Comparison of ENCODE assay signal across 21 cellular contexts in the genomic region with DNA sequence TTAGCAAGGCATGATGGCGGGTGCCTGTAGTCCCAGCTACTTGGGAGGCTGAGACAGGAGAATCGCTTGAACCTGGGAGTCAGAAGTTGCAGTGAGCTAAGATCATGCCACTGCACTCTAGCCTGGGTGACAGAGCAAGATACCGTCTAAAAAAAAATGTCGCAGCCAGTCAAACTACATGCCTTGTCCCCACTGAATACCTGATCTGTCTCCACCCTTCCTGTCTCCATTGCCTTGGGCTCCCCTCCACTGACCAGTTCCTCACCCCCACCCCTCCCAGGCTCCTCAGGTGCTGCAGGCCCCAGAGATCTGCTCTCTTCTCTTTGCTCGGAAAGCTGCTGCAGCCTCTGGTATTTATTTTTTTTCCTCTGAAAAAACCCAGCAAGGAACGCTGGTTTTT. TPM values are rescaled to one million over a fixed set of nuclear protein-coding genes. Genes with fewer than 3 reads are reported as not detected.
A peak's percentile ranks its signal among the peaks of the same experiment; 100 is the strongest.
DNase-seq lines count a peak whose midpoint lies in the region; ATAC-seq and TF ChIP-seq lines count a peak whose summit lies in the region.
"Had no signal": no experiment of that assay in that cellular context is flagged by ENCODE, and none has a peak within 500 bp of the region (broad histone marks: within the 10 kb centered on the region; RNA-seq: fewer than 3 reads in every experiment).

No MANE protein-coding gene starts in this region.

- no peaks in the 10 kb centered on the region for H3K9me3 ChIP-seq in DND-41 (ENCODE audit: insufficient read depth, low read length, severe bottlenecking)
- H3K9me3 ChIP-seq in trophoblast cell (ENCODE audit: insufficient read depth, low read depth, low read length) = no peaks in the 10 kb centered on the region
- H3K9me3 ChIP-seq in right lobe of liver = no peaks in the 10 kb centered on the region
- H3K9me3 ChIP-seq: SJCRH30, tibial artery had no signal

- H2AFZ ChIP-seq in DND-41 (ENCODE audit: low read depth, low read length) (no peak overlapping the region), trophoblast cell (ENCODE audit: insufficient read depth, low read length, poor library complexity) (no peak overlapping the region)

- peaks cover 81% of the 10 kb centered on the region for H3K4me1 Mint-ChIP-seq in activated CD4-positive, alpha-beta T cell treated with anti-CD3 and anti-CD28 coated beads, Interleukin-2, amount 10 ng/mL, durations not matched to agents 7 days and 5 days
- H3K4me1 Mint-ChIP-seq in activated naive CD8-positive, alpha-beta T cell treated with anti-CD3 and anti-CD28 coated beads, Interleukin-2, amount 10 ng/mL, durations not matched to agents 7 days and 5 days = peaks cover 73% of the 10 kb centered on the region

- H3K4me3 Mint-ChIP-seq in activated CD4-positive, alpha-beta T cell treated with anti-CD3 and anti-CD28 coated beads, Interleukin-2, amount 10 ng/mL, durations not matched to agents 7 days and 5 days = peak overlapping the region; percentile 84
- H3K4me3 Mint-ChIP-seq in activated naive CD8-positive, alpha-beta T cell treated with anti-CD3 and anti-CD28 coated beads, Interleukin-2, amount 10 ng/mL, durations not matched to agents 7 days and 5 days = peak overlapping the region; percentile 95

- peak overlapping the region; percentile 68 for H3K27ac Mint-ChIP-seq in activated CD4-positive, alpha-beta T cell treated with anti-CD3 and anti-CD28 coated beads, Interleukin-2, amount 10 ng/mL, durations not matched to agents 7 days and 5 days
- H3K27ac Mint-ChIP-seq in activated naive CD8-positive, alpha-beta T cell treated with anti-CD3 and anti-CD28 coated beads, Interleukin-2, amount 10 ng/mL, durations not matched to agents 7 days and 5 days = peak overlapping the region; percentile 92

- H3K9ac ChIP-seq in DND-41 (ENCODE audit: low read depth, low read length) (no peak overlapping the region; the same call in 1 of the 2 replicates), trophoblast cell (ENCODE audit: low read length) (no peak overlapping the region)

- H3K27ac ChIP-seq in DND-41 (ENCODE audit: low read length) (no peak overlapping the region), trophoblast cell (ENCODE audit: low read depth, low read length) (no peak overlapping the region), right lobe of liver (no peak overlapping the region)
- H3K27ac ChIP-seq: brain microvascular endothelial cell, C4-2B, epithelial cell of prostate, foreskin keratinocyte, SJCRH30, tibial artery had no signal

- no peak for TF ChIP-seq POLR2A in right lobe of liver (IDR thresholded peaks at IDR 0.05)

- no peak for TF ChIP-seq CTCF in DND-41 (IDR thresholded peaks at IDR 0.05; ENCODE audit: borderline replicate concordance, extremely low read depth, low read length, poor library complexity, severe bottlenecking)
- no peak for TF ChIP-seq CTCF in right lobe of liver (IDR thresholded peaks at IDR 0.05)

- H2BK5ac ChIP-seq in trophoblast cell (ENCODE audit: low read depth, low read length, poor library complexity) = no peak overlapping the region

- H4K12ac ChIP-seq in trophoblast cell (ENCODE audit: low read depth, low read length) = no peak overlapping the region

- H3K27me3 ChIP-seq in DND-41 (ENCODE audit: insufficient read depth, low read length, poor library complexity) (no peaks in the 10 kb centered on the region), trophoblast cell (ENCODE audit: insufficient read depth, low read length) (no peaks in the 10 kb centered on the region), right lobe of liver (no peaks in the 10 kb centered on the region)
- H3K27me3 ChIP-seq: brain microvascular endothelial cell, foreskin keratinocyte, tibial artery had no signal

- no peak overlapping the region for H2BK12ac ChIP-seq in trophoblast cell (ENCODE audit: low read length)

- peaks cover 74% of the 10 kb centered on the region for H3K4me1 ChIP-seq in DND-41 (ENCODE audit: insufficient read depth, low read length)
- peaks cover 33 to 39% of the 10 kb centered on the region in 2 experiments for H3K4me1 ChIP-seq in trophoblast cell (ENCODE audit: control insufficient read depth in 1 of 2, insufficient read depth in 2 of 2, low read length in 2 of 2)
- H3K4me1 ChIP-seq in right lobe of liver = peaks cover 0 to 20% (median 8%) of the 10 kb centered on the region in 4 donors
- H3K4me1 ChIP-seq: foreskin keratinocyte had no signal

- no peak overlapping the region for H4K91ac ChIP-seq in trophoblast cell (ENCODE audit: low read depth, low read length)

- no peak for ATAC-seq in DND-41 (ENCODE audit: insufficient read depth, low read depth)
- ATAC-seq in activated naive CD8-positive, alpha-beta T cell treated with anti-CD3 and anti-CD28 coated beads, Interleukin-2, amount 10 ng/mL, durations not matched to agents 7 days and 5 days (ENCODE audit: low read depth) = no peak
- no peak for ATAC-seq in right lobe of liver
- ATAC-seq in HG03196 (IDR thresholded peaks at IDR 0.05; ENCODE audit: unreplicated experiment) = no peak

- POLR2A ChIA-PET in activated CD4-positive, alpha-beta T cell treated with anti-CD3 and anti-CD28 coated beads, Interleukin-2, amount 10 ng/mL, durations not matched to agents 7 days and 5 days (lab: Charles Lee) = no interaction called here
- POLR2A ChIA-PET in activated naive CD8-positive, alpha-beta T cell treated with anti-CD3 and anti-CD28 coated beads, Interleukin-2, amount 10 ng/mL, durations not matched to agents 7 days and 5 days (lab: Charles Lee) = interaction anchor here (0.6 to 5.4 kb wide), 3 partner anchors 14 to 21 kb away, joined by 3 to 59 read pairs (median 4); no protein-coding TSS in a partner anchor

- H3K23ac ChIP-seq in trophoblast cell (ENCODE audit: low read length) = no peak overlapping the region

- intact Hi-C loops in right lobe of liver (cut with DNase I) = no loop called here

- no peak overlapping the region for H3K4ac ChIP-seq in trophoblast cell (ENCODE audit: low read depth, low read length)

- H4K8ac ChIP-seq in trophoblast cell (ENCODE audit: low read depth, low read length) = no peak overlapping the region

- H2BK120ac ChIP-seq in trophoblast cell (ENCODE audit: insufficient read depth, low read length, poor library complexity) = no peak overlapping the region

- H3K79me1 ChIP-seq in trophoblast cell (ENCODE audit: low read length) = peaks cover 28% of the 10 kb centered on the region

- no peak for DNase-seq in activated CD4-positive, alpha-beta T cell treated with anti-CD3 and anti-CD28 coated beads, Interleukin-2, amount 10 ng/mL, durations not matched to agents 7 days and 5 days
- DNase-seq in activated CD4-positive, alpha-beta T cell treated with anti-CD3 and anti-CD28 coated beads for 1 hour = no peak
- DNase-seq in DND-41 (no peak), trophoblast cell (peak; percentile 56 to 80), right lobe of liver (no peak), putamen (ENCODE audit: low spot score) (no peak)
- no peak for DNase-seq in activated naive CD8-positive, alpha-beta T cell treated with anti-CD3 and anti-CD28 coated beads, Interleukin-2, amount 10 ng/mL, durations not matched to agents 7 days and 5 days
- DNase-seq: activated CD4-positive, alpha-beta T cell treated with anti-CD3 and anti-CD28 coated beads, Interleukin-2, amount 50 U/mL, for 1 hour; brain microvascular endothelial cell; DMS53; foreskin keratinocyte; Kasumi-1; mesendoderm; SJCRH30; stimulated activated CD4-positive, alpha-beta T cell treated with anti-CD3 and anti-CD28 coated beads, Interleukin-12 subunit alpha, Interleukin-12 subunit beta, amount 100 ng/mL, for 4 hours had no signal

- H3K79me2 ChIP-seq in DND-41 (ENCODE audit: insufficient read depth, low read length) (peaks cover 98% of the 10 kb centered on the region), trophoblast cell (ENCODE audit: control insufficient read depth, insufficient read depth, low read length, poor library complexity) (no peaks in the 10 kb centered on the region)

- peaks cover 77% of the 10 kb centered on the region for H3K36me3 ChIP-seq in DND-41 (ENCODE audit: insufficient read depth, low read length)
- peaks cover 3 to 6% of the 10 kb centered on the region in 2 experiments for H3K36me3 ChIP-seq in trophoblast cell (ENCODE audit: control insufficient read depth in 1 of 2, insufficient read depth in 2 of 2, low read length in 2 of 2)
- H3K36me3 ChIP-seq in right lobe of liver = no peaks in the 10 kb centered on the region
- H3K36me3 ChIP-seq: brain microvascular endothelial cell, SJCRH30, tibial artery had no signal

- peaks cover 2% of the 10 kb centered on the region for H3K27me3 Mint-ChIP-seq in activated CD4-positive, alpha-beta T cell treated with anti-CD3 and anti-CD28 coated beads, Interleukin-2, amount 10 ng/mL, durations not matched to agents 7 days and 5 days
- no peaks in the 10 kb centered on the region for H3K27me3 Mint-ChIP-seq in activated naive CD8-positive, alpha-beta T cell treated with anti-CD3 and anti-CD28 coated beads, Interleukin-2, amount 10 ng/mL, durations not matched to agents 7 days and 5 days

- H2AK5ac ChIP-seq in trophoblast cell (ENCODE audit: low read length) = no peak overlapping the region

- WGBS in trophoblast cell (ENCODE audit: extremely low coverage, insufficient coverage, insufficient read length) = no CpG with 5 or more reads among the region's 6 CpGs
- WGBS in right lobe of liver (ENCODE audit: insufficient coverage, low coverage, low lambda C conversion rate, missing lambda C conversion rate) = 81% methylated on average over 4 of the region's 6 CpGs

- H3K4me3 ChIP-seq in DND-41 (ENCODE audit: low read depth in 1 of 2, low read length in 2 of 2) = no peak overlapping the region
- H3K4me3 ChIP-seq in trophoblast cell (ENCODE audit: low read depth, low read length) = no peak overlapping the region
- H3K4me3 ChIP-seq in right lobe of liver = no peak overlapping the region
- H3K4me3 ChIP-seq: SJCRH30, tibial artery had no signal

- H3K9me3 Mint-ChIP-seq in activated CD4-positive, alpha-beta T cell treated with anti-CD3 and anti-CD28 coated beads, Interleukin-2, amount 10 ng/mL, durations not matched to agents 7 days and 5 days = no peaks in the 10 kb centered on the region
- no peaks in the 10 kb centered on the region for H3K9me3 Mint-ChIP-seq in activated naive CD8-positive, alpha-beta T cell treated with anti-CD3 and anti-CD28 coated beads, Interleukin-2, amount 10 ng/mL, durations not matched to agents 7 days and 5 days

- no peak overlapping the region for H3K18ac ChIP-seq in trophoblast cell (ENCODE audit: low read length)

- no peak overlapping the region for H3K14ac ChIP-seq in trophoblast cell (ENCODE audit: low read length)

- H3K4me2 ChIP-seq in DND-41 (ENCODE audit: insufficient read depth, low read length) (0 out of 2 replicates have a peak overlapping the region, but pooled peaks have one; percentile 95), trophoblast cell (ENCODE audit: low read length) (no peak overlapping the region)

- CTCF ChIA-PET in activated CD4-positive, alpha-beta T cell treated with anti-CD3 and anti-CD28 coated beads, Interleukin-2, amount 10 ng/mL, durations not matched to agents 7 days and 5 days (lab: Charles Lee) = interaction anchor here (0.7 to 2.5 kb wide), 3 partner anchors 20 to 98 kb away, joined by 3 to 5 read pairs (median 3); no protein-coding TSS in a partner anchor

- H3K36me3 Mint-ChIP-seq in activated CD4-positive, alpha-beta T cell treated with anti-CD3 and anti-CD28 coated beads, Interleukin-2, amount 10 ng/mL, durations not matched to agents 7 days and 5 days (ENCODE audit: low read depth) = peaks cover 89% of the 10 kb centered on the region
- H3K36me3 Mint-ChIP-seq in activated naive CD8-positive, alpha-beta T cell treated with anti-CD3 and anti-CD28 coated beads, Interleukin-2, amount 10 ng/mL, durations not matched to agents 7 days and 5 days = peaks cover 60% of the 10 kb centered on the region

- H4K20me1 ChIP-seq in DND-41 (ENCODE audit: insufficient read depth, low read length) = peaks cover 70% of the 10 kb centered on the region

RNA-seq across cellular contexts. Expression of a gene that starts 4.3 kb away (rescaled TPM):
- 100 to 1,000 TPM; 329 to 335 TPM for total RNA-seq in activated CD4-positive, alpha-beta T cell treated with anti-CD3 and anti-CD28 coated beads, Interleukin-2, amount 10 ng/mL, durations not matched to agents 7 days and 5 days
- total RNA-seq in activated naive CD8-positive, alpha-beta T cell treated with anti-CD3 and anti-CD28 coated beads, Interleukin-2, amount 10 ng/mL, durations not matched to agents 7 days and 5 days = 100 to 1,000 TPM; 361 to 385 TPM
- 18.6 and 18.8 TPM in 2 replicates for polyA plus RNA-seq in trophoblast cell (2013)
- total RNA-seq in right lobe of liver = 10 to 100 TPM; 38.0 to 77.8 (median 58.7) TPM

RNA-seq across cellular contexts. Expression of a gene that starts 50.7 kb away (rescaled TPM):
- under 1 TPM; 0.37 to 0.48 TPM for total RNA-seq in activated CD4-positive, alpha-beta T cell treated with anti-CD3 and anti-CD28 coated beads, Interleukin-2, amount 10 ng/mL, durations not matched to agents 7 days and 5 days
- 1 to 10 TPM; 2.1 to 4.0 TPM for total RNA-seq in activated naive CD8-positive, alpha-beta T cell treated with anti-CD3 and anti-CD28 coated beads, Interleukin-2, amount 10 ng/mL, durations not matched to agents 7 days and 5 days
- 0.33 and 0.37 TPM in 2 replicates for polyA plus RNA-seq in trophoblast cell (2013)
- total RNA-seq in right lobe of liver = 10 to 100 TPM; 14.5 to 98.1 (median 43.9) TPM
- total RNA-seq: A673, renal cortical epithelial cell, SJCRH30 had no signal

Comparison
In these comparisons a context has a peak if more than half of its experiments do, and no peak if none do; other contexts are left out.
1. DNase-seq: peak in trophoblast cell (2 of 2); none in activated CD4-positive, alpha-beta T cell treated with anti-CD3 and anti-CD28 coated beads, Interleukin-2, amount 10 ng/mL, durations not matched to agents 7 days and 5 days (single experiment), activated CD4-positive, alpha-beta T cell treated with anti-CD3 and anti-CD28 coated beads for 1 hour (single experiment), DND-41 (single experiment), activated naive CD8-positive, alpha-beta T cell treated with anti-CD3 and anti-CD28 coated beads, Interleukin-2, amount 10 ng/mL, durations not matched to agents 7 days and 5 days (single experiment), right lobe of liver (0 of 3) and putamen (single experiment).
2. RNA of a gene that starts 4.3 kb away (total RNA-seq): 361 to 385 TPM in activated naive CD8-positive, alpha-beta T cell treated with anti-CD3 and anti-CD28 coated beads, Interleukin-2, amount 10 ng/mL, durations not matched to agents 7 days and 5 days and 329 to 335 TPM in activated CD4-positive, alpha-beta T cell treated with anti-CD3 and anti-CD28 coated beads, Interleukin-2, amount 10 ng/mL, durations not matched to agents 7 days and 5 days; 38.0 to 77.8 TPM in right lobe of liver; every median in the first group is over 4 times any median in the second.